Comparison of ENCODE assay signal across 20 cellular contexts in the genomic region with DNA sequence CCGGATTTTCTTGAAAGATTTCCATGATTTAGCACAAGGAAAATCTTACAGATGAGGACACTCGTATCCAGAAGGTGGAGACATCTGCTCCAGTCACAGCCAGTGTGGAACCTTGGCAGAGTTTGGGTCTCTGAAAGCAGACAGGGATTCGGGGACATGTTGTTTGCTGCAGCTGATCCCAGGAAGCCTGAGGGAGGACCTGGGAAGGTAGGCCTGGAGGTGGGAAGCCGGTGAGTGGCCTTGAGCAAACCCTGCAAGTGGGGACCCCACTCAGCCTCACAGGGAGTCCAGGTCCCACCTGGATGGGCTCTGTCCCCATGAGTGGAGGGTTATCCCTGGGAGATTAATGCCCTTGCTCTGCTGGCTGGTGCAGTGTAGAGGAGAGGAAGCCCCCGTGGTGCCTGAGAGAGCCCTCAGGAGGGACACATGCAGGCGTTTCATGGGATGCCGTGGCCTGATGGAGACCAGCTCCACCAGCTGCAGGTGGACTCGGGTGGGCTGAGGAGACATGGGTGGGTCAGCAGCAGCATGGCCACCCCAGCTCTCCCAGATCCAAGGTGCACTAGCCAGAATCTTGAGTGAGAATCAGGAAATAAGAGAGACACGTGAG. TPM values are rescaled to one million over a fixed set of nuclear protein-coding genes. Genes with fewer than 3 reads are reported as not detected.
A peak's percentile ranks its signal among the peaks of the same experiment; 100 is the strongest.
DNase-seq lines count a peak whose midpoint lies in the region; ATAC-seq and TF ChIP-seq lines count a peak whose summit lies in the region.
"Had no signal": no experiment of that assay in that cellular context is flagged by ENCODE, and none has a peak within 500 bp of the region (broad histone marks: within the 10 kb centered on the region; RNA-seq: fewer than 3 reads in every experiment).

No MANE protein-coding gene starts in this region.

- no peak for TF ChIP-seq RAD21 in SK-N-SH (IDR thresholded peaks at IDR 0.05; ENCODE audit: low read length)

- H3K4me3 ChIP-seq in SK-N-SH (ENCODE audit: low read depth in 2 of 2, low read length in 1 of 2) (no peak overlapping the region), WERI-Rb-1 (ENCODE audit: low read depth, low read length) (no peak overlapping the region), left lung (no peak overlapping the region), sigmoid colon (no peak overlapping the region)
- H3K4me3 ChIP-seq: MG63 had no signal

- H3K9me3 ChIP-seq in SK-N-SH (no peaks in the 10 kb centered on the region), WERI-Rb-1 (ENCODE audit: severe bottlenecking) (peaks cover 7% of the 10 kb centered on the region), left lung (peaks cover 0 to 4% of the 10 kb centered on the region in 2 donors), sigmoid colon (no peaks in the 10 kb centered on the region)

- H3K27me3 ChIP-seq in SK-N-SH (ENCODE audit: insufficient read depth) (no peaks in the 10 kb centered on the region), WERI-Rb-1 (ENCODE audit: insufficient read depth, low read depth, severe bottlenecking) (no peaks in the 10 kb centered on the region), left lung (no peaks in the 10 kb centered on the region), sigmoid colon (no peaks in the 10 kb centered on the region)
- H3K27me3 ChIP-seq: MG63 had no signal

- no peak for TF ChIP-seq POLR2A in sigmoid colon (IDR thresholded peaks at IDR 0.05)

- no peak overlapping the region for H3K4me2 ChIP-seq in SK-N-SH
- H3K4me2 ChIP-seq: KMS-11 had no signal

- no peak for TF ChIP-seq CTCF in SK-N-SH (IDR thresholded peaks at IDR 0.05)
- no peak for TF ChIP-seq CTCF in WERI-Rb-1 (IDR thresholded peaks at IDR 0.05; ENCODE audit: low read depth, low read length)
- TF ChIP-seq CTCF in left lung (IDR thresholded peaks at IDR 0.05): no peak
- TF ChIP-seq CTCF in sigmoid colon (IDR thresholded peaks at IDR 0.05): no peak

- H3K9ac ChIP-seq in SK-N-SH: no peak overlapping the region
- H3K9ac ChIP-seq: KMS-11 had no signal

- peak; percentile 8 for DNase-seq in SK-N-SH
- peak; percentile 2 for DNase-seq in WERI-Rb-1
- DNase-seq in left lung: peak; percentile 13 to 29
- peak; percentile 48 for DNase-seq in sigmoid colon
- DNase-seq: CD8-positive, alpha-beta T cell; GF-D8; GOT3; MG63; NCI-H1092 treated with DMSO at 0.1 percent for 48 hours; NCI-H1694 treated with DMSO at 0.1 percent for 48 hours; NCI-H446; NCI-H748 treated with DMSO at 0.1 percent for 48 hours; PC-3 had no signal

- H3F3A ChIP-seq in SK-N-SH (replicated peaks; ENCODE audit: insufficient read depth): no peaks in the 10 kb centered on the region

- TF ChIP-seq EP300 in SK-N-SH (IDR thresholded peaks at IDR 0.05; ENCODE audit: borderline replicate concordance in 1 of 2, low read depth in 1 of 2, low read length in 1 of 2) (no peak), sigmoid colon (IDR thresholded peaks at IDR 0.05) (no peak)

- no peaks in the 10 kb centered on the region; a peak in 2 of 4 replicates for H3K4me1 ChIP-seq in SK-N-SH (ENCODE audit: control insufficient read depth in 1 of 2, insufficient read depth in 2 of 2, low read depth in 1 of 2, low read length in 1 of 2)
- no peaks in the 10 kb centered on the region for H3K4me1 ChIP-seq in left lung
- peaks cover 0 to 10% (median 4%) of the 10 kb centered on the region in 4 donors for H3K4me1 ChIP-seq in sigmoid colon

- peaks cover 3 to 19% of the 10 kb centered on the region in 2 experiments for H3K36me3 ChIP-seq in SK-N-SH (replicated peaks in 1 of 2; ENCODE audit: control insufficient read depth in 1 of 2, insufficient read depth in 2 of 2, low read length in 1 of 2)
- H3K36me3 ChIP-seq in WERI-Rb-1: peaks cover 22% of the 10 kb centered on the region
- H3K36me3 ChIP-seq in left lung: peaks cover 0 to 24% of the 10 kb centered on the region in 2 donors
- H3K36me3 ChIP-seq in sigmoid colon: peaks cover 9 to 21% (median 16%) of the 10 kb centered on the region in 4 donors

- no peak for ATAC-seq in SK-N-SH treated with all-trans-retinoic acid at 6 μM for 48 hours
- ATAC-seq in left lung: no peak
- no peak for ATAC-seq in GM18870 (IDR thresholded peaks at IDR 0.05; ENCODE audit: unreplicated experiment)
- ATAC-seq in HG03442 (IDR thresholded peaks at IDR 0.05; ENCODE audit: unreplicated experiment): no peak
- ATAC-seq in GM21367 (IDR thresholded peaks at IDR 0.05; ENCODE audit: unreplicated experiment): no peak
- ATAC-seq: CD8-positive, alpha-beta T cell; PC-3 had no signal

- H3K27ac ChIP-seq in SK-N-SH (ENCODE audit: low read depth in 2 of 2, low read length in 1 of 2) (no peak overlapping the region), WERI-Rb-1 (no peak overlapping the region), left lung (no peak overlapping the region), sigmoid colon (no peak overlapping the region)
- H3K27ac ChIP-seq: 22Rv1, KMS-11 had no signal

- intact Hi-C loops in left lung (cut with DNase I): no loop called here
- intact Hi-C loops in sigmoid colon (cut with DNase I): no loop called here

- WGBS in SK-N-SH (ENCODE audit: low lambda C conversion rate): 69% methylated on average over 9 of the region's 9 CpGs
- WGBS in sigmoid colon, 2 donors: 87 to 90% methylated on average over 9 of the region's 9 CpGs

- H3K79me2 ChIP-seq in SK-N-SH (ENCODE audit: insufficient read depth): no peaks in the 10 kb centered on the region

- CTCF ChIA-PET in SK-N-SH (lab: Yijun Ruan, JAX): interaction anchor here (1.0 kb wide), 1 partner anchor 27 kb away, joined by 3 read pairs; no protein-coding TSS in a partner anchor

- H4K20me1 ChIP-seq in SK-N-SH (ENCODE audit: insufficient read depth): peaks cover 15% of the 10 kb centered on the region

- POLR2A ChIA-PET in SK-N-SH (lab: Yijun Ruan, JAX): no interaction called here

- no peak overlapping the region for H2AFZ ChIP-seq in SK-N-SH (ENCODE audit: low read depth)

- no peaks in the 10 kb centered on the region for H3K9me2 ChIP-seq in SK-N-SH

TF ChIP-seq in SK-N-SH, 30 proteins besides CTCF, POLR2A, EP300 and RAD21:
- TF ChIP-seq FOXM1 (IDR thresholded peaks at IDR 0.05; ENCODE audit: low read depth) (no peak), EZH2phosphoT487 (IDR thresholded peaks at IDR 0.05; ENCODE audit: borderline replicate concordance, low read depth) (no peak), TCF12 (IDR thresholded peaks at IDR 0.05) (no peak), MEF2A (IDR thresholded peaks at IDR 0.05; ENCODE audit: borderline replicate concordance, low read depth) (no peak), NRF1 (IDR thresholded peaks at IDR 0.05; ENCODE audit: low read depth, low read length) (no peak), SMC3 (IDR thresholded peaks at IDR 0.05; ENCODE audit: low read depth, low read length) (no peak)

TF ChIP-seq in SK-N-SH treated with all-trans-retinoic acid at 6 μM for 48 hours, 23 proteins besides CTCF, POLR2A, EP300 and RAD21:
- TF ChIP-seq ZC3H10 (CRISPR knock-in tag; IDR thresholded peaks at IDR 0.05) (no peak), ZFP3 (CRISPR knock-in tag; IDR thresholded peaks at IDR 0.05) (no peak), RARB (CRISPR knock-in tag; IDR thresholded peaks at IDR 0.05) (no peak), ARNTL (CRISPR knock-in tag; IDR thresholded peaks at IDR 0.05; ENCODE audit: borderline replicate concordance, low read depth) (no peak)

RNA-seq across cellular contexts. Expression of gene MRPS2, which starts 7.8 kb away (rescaled TPM):
- 113 and 116 TPM in 2 replicates for polyA plus RNA-seq in SK-N-SH (2012; rRNA removed)
- polyA plus RNA-seq in SK-N-SH (2012; cell fraction: cytosol; rRNA removed): 36.6 and 76.5 TPM in 2 replicates
- 59.4 and 94.1 TPM in 2 replicates for polyA plus RNA-seq in SK-N-SH (2012; cell fraction: nucleus; rRNA removed)
- 10 to 100 TPM; 21.9 to 25.8 TPM for total RNA-seq in left lung
- total RNA-seq in sigmoid colon: 10 to 100 TPM; 30.0 to 38.0 (median 36.4) TPM
- polyA plus RNA-seq in sigmoid colon: 10 to 100 TPM; 36.5 to 61.6 (median 37.8) TPM

RNA-seq across cellular contexts. Expression of gene LCN1, which starts 12.9 kb away (rescaled TPM):
- polyA plus RNA-seq in SK-N-SH (2012; rRNA removed): not detected in 2 replicates
- not detected in 2 replicates for polyA plus RNA-seq in SK-N-SH (2012; cell fraction: cytosol; rRNA removed)
- polyA plus RNA-seq in SK-N-SH (2012; cell fraction: nucleus; rRNA removed): not detected in 2 replicates
- not detected for total RNA-seq in left lung
- not detected for total RNA-seq in sigmoid colon
- polyA plus RNA-seq in sigmoid colon: under 1 TPM in 1 of 3 donors, not detected in 2; 0.10 TPM
- total RNA-seq: CD8-positive, alpha-beta T cell; PC-3 had no signal
- polyA plus RNA-seq: BJ had no signal

RNA-seq across cellular contexts. Expression of gene PPP1R26, which starts 28.7 kb away (rescaled TPM):
- 18.6 and 20.1 TPM in 2 replicates for polyA plus RNA-seq in SK-N-SH (2012; rRNA removed)
- polyA plus RNA-seq in SK-N-SH (2012; cell fraction: cytosol; rRNA removed): 11.6 and 16.6 TPM in 2 replicates
- polyA plus RNA-seq in SK-N-SH (2012; cell fraction: nucleus; rRNA removed): 31.3 and 32.1 TPM in 2 replicates
- total RNA-seq in left lung: 10 to 100 TPM; 18.1 to 20.7 TPM
- 10 to 100 TPM in 1 of 4 donors, 1 to 10 TPM in 3; 8.8 to 12.7 (median 9.8) TPM for total RNA-seq in sigmoid colon
- 10 to 100 TPM in 1 of 3 donors, 1 to 10 TPM in 2; 4.8 to 10.9 (median 5.3) TPM for polyA plus RNA-seq in sigmoid colon

RNA-seq across cellular contexts. Expression of gene OBP2A, which starts 37.6 kb away (rescaled TPM):
- polyA plus RNA-seq in SK-N-SH (2012; rRNA removed) (not detected in 2 replicates), sigmoid colon (not detected)
- polyA plus RNA-seq in SK-N-SH (2012; cell fraction: cytosol; rRNA removed): not detected in 2 replicates
- not detected in 2 replicates for polyA plus RNA-seq in SK-N-SH (2012; cell fraction: nucleus; rRNA removed)
- total RNA-seq in left lung (not detected), sigmoid colon (not detected)
- total RNA-seq: CD8-positive, alpha-beta T cell; PC-3 had no signal
- polyA plus RNA-seq: BJ had no signal

RNA-seq across cellular contexts. Expression of gene PAEP, which starts 53.2 kb away (rescaled TPM):
- polyA plus RNA-seq in SK-N-SH (2012; rRNA removed): 0.08 TPM in 1 of 2 replicates, not detected in the other
- not detected in 2 replicates for polyA plus RNA-seq in SK-N-SH (2012; cell fraction: cytosol; rRNA removed)
- polyA plus RNA-seq in SK-N-SH (2012; cell fraction: nucleus; rRNA removed): 0.06 TPM in 1 of 2 replicates, not detected in the other
- not detected for total RNA-seq in left lung
- total RNA-seq in sigmoid colon: not detected
- not detected for polyA plus RNA-seq in sigmoid colon
- total RNA-seq: CD8-positive, alpha-beta T cell; PC-3 had no signal
- polyA plus RNA-seq: BJ had no signal
